Comparison of ENCODE assay signal across 20 cellular contexts in genomic region chr1:57278558-57278957, GRCh38.
"Had no signal": no experiment of that assay in that cellular context is flagged by ENCODE, and none has a peak within 500 bp of the region (broad histone marks: within the 10 kb centered on the region; RNA-seq: fewer than 3 reads in every experiment).

No MANE protein-coding gene starts in this region.

- DNase-seq: KBM-7, NCI-H1092, NCI-H1105 treated with DMSO at 0.1 percent for 48 hours, NCI-H1436, NCI-H187, NCI-H2029, NCI-H2081 treated with DMSO at 0.1 percent for 48 hours, NCI-H2171, NCI-H226, NCI-H446, NCI-H510A, NCI-H524 treated with DMSO at 0.1 percent for 48 hours, NCI-H69, NCI-H774, Right ventricle myocardium superior, RPMI8226, SIG-M5 had no signal

- H3K4me3 ChIP-seq: SJSA1, SK-N-MC had no signal

- H3K36me3 ChIP-seq: SJSA1 had no signal

- FAIRE-seq: RCC 7860 had no signal

- H3K27ac ChIP-seq: SJSA1, SK-N-MC had no signal

- H3K9me3 ChIP-seq: SJSA1 had no signal

- H3K27me3 ChIP-seq: SJSA1 had no signal

- H3K4me1 ChIP-seq: SJSA1 had no signal
